In genomic region chr10:52540479-52540984, GRCh38 we compare ENCODE assay signal across 19 cellular contexts.
DNase-seq lines count a peak whose midpoint lies in the region; ATAC-seq and TF ChIP-seq lines count a peak whose summit lies in the region.
"Had no signal": no experiment of that assay in that cellular context is flagged by ENCODE, and none has a peak within 500 bp of the region (broad histone marks: within the 10 kb centered on the region; RNA-seq: fewer than 3 reads in every experiment).

No MANE protein-coding gene starts in this region.

- H3K27ac Mint-ChIP-seq in MCF 10A (ENCODE audit: low read depth, unreplicated experiment): peak overlapping the region; percentile 84
- no peak overlapping the region for H3K27ac Mint-ChIP-seq in activated T-cell treated with anti-CD3 and anti-CD28 coated beads, Interleukin-2, amount 50 U/mL, for 72 hours

- dilution Hi-C loops in mammary epithelial cell (cut with HindIII; ENCODE audit: low sequenced_read_pairs): no loop called here

- no peak overlapping the region for H3K27ac ChIP-seq in breast epithelium
- no peak overlapping the region for H3K27ac ChIP-seq in mammary epithelial cell (ENCODE audit: insufficient read depth, low read depth, low read length)
- peak overlapping the region; percentile 86 for H3K27ac ChIP-seq in mesodermal cell (ENCODE audit: low read depth, low read length, severe bottlenecking)
- H3K27ac ChIP-seq in suprapubic skin: peak overlapping the region; percentile 58
- H3K27ac ChIP-seq: 22Rv1, C4-2B had no signal

- H3K4me1 Mint-ChIP-seq in MCF 10A (ENCODE audit: insufficient read depth, unreplicated experiment): peaks cover 39% of the 10 kb centered on the region
- H3K4me1 Mint-ChIP-seq in activated T-cell treated with anti-CD3 and anti-CD28 coated beads, Interleukin-2, amount 50 U/mL, for 72 hours (ENCODE audit: low read depth): no peaks in the 10 kb centered on the region

- POLR2A ChIA-PET in MCF 10A (lab: Yijun Ruan, JAX): interaction anchor here (0.8 to 0.9 kb wide), 2 partner anchors 88 to 97 kb away, joined by 3 to 6 read pairs; no protein-coding TSS in a partner anchor

- no peak for ATAC-seq in activated T-cell treated with anti-CD3 and anti-CD28 coated beads, Interleukin-2, amount 50 U/mL, for 72 hours (replicated peaks in 1 of 2)
- ATAC-seq in GM21447 (IDR thresholded peaks at IDR 0.05; ENCODE audit: unreplicated experiment): no peak
- ATAC-seq: HepG2, Panc1 had no signal

- H3K4me3 Mint-ChIP-seq in MCF 10A (ENCODE audit: unreplicated experiment): no peak overlapping the region
- no peak overlapping the region for H3K4me3 Mint-ChIP-seq in activated T-cell treated with anti-CD3 and anti-CD28 coated beads, Interleukin-2, amount 50 U/mL, for 72 hours

- no peak for TF ChIP-seq CTCF in MCF 10A (IDR thresholded peaks at IDR 0.05; ENCODE audit: unreplicated experiment)
- no peak for TF ChIP-seq CTCF in breast epithelium (IDR thresholded peaks at IDR 0.05)
- TF ChIP-seq CTCF in mammary epithelial cell (conservative IDR thresholded peaks at IDR 0.05 in 1 of 2, IDR thresholded peaks at IDR 0.05 in 1 of 2; ENCODE audit: extremely low read depth in 1 of 2, insufficient read depth in 1 of 2, low read depth in 1 of 2, low read length in 2 of 2): no peak
- TF ChIP-seq CTCF in suprapubic skin (IDR thresholded peaks at IDR 0.05): no peak

- H3K9me3 ChIP-seq in breast epithelium (no peaks in the 10 kb centered on the region), mammary epithelial cell (replicated peaks; ENCODE audit: insufficient read depth, low read length) (no peaks in the 10 kb centered on the region), mesodermal cell (ENCODE audit: control insufficient read depth, low read length) (peaks cover 3% of the 10 kb centered on the region), suprapubic skin (no peaks in the 10 kb centered on the region)

- intact Hi-C loops in MCF 10A (cut with micrococcal nuclease) (no loop called here), breast epithelium (cut with DNase I; ENCODE audit: low total_unique reads) (no loop called here), mammary epithelial cell (cut with micrococcal nuclease) (no loop called here)

- CTCF ChIA-PET in MCF 10A (lab: Yijun Ruan, JAX) (no interaction called here), mammary epithelial cell (lab: Charles Lee; ENCODE audit: low non-redundant PET) (interaction anchor here (0.6 kb wide), 1 partner anchor 229 kb away, joined by 3 read pairs; no protein-coding TSS in a partner anchor)

- no peak for DNase-seq in MCF 10A (ENCODE audit: unreplicated experiment)
- no peak for DNase-seq in breast epithelium (ENCODE audit: low spot score in 2 of 2)
- DNase-seq in mammary epithelial cell: no peak
- DNase-seq in suprapubic skin (ENCODE audit: low spot score in 2 of 2): no peak
- no peak for DNase-seq in H4 (ENCODE audit: low spot score)
- DNase-seq in activated T-cell treated with anti-CD3 and anti-CD28 coated beads, Interleukin-2, amount 50 U/mL, for 72 hours: no peak
- DNase-seq: COR-L47, DMS153, KG1, NCI-H1436, NCI-H2081, NCI-H524, Right ventricle myocardium superior had no signal

- in situ Hi-C loops in mammary epithelial cell (cut with MboI; ENCODE audit: low sequenced_read_pairs in 2 of 2): no loop called here

- peaks cover 5% of the 10 kb centered on the region for H3K36me3 Mint-ChIP-seq in MCF 10A (ENCODE audit: insufficient read depth, unreplicated experiment)
- no peaks in the 10 kb centered on the region for H3K36me3 Mint-ChIP-seq in activated T-cell treated with anti-CD3 and anti-CD28 coated beads, Interleukin-2, amount 50 U/mL, for 72 hours (ENCODE audit: insufficient read depth in 2 of 2)

- H3K4me1 ChIP-seq in breast epithelium (no peaks in the 10 kb centered on the region), mammary epithelial cell (ENCODE audit: insufficient read depth, low read length) (peaks cover 27% of the 10 kb centered on the region), mesodermal cell (ENCODE audit: control insufficient read depth, insufficient read depth, low read length, poor library complexity, severe bottlenecking) (peaks cover 31% of the 10 kb centered on the region), suprapubic skin (no peaks in the 10 kb centered on the region)

- H4K20me1 ChIP-seq in mammary epithelial cell (ENCODE audit: insufficient read depth, low read length): no peaks in the 10 kb centered on the region

- no TSS peak for BruUV-seq in MCF 10A (replicated peaks; lab: Mats Ljungman, UMichigan)
- BruUV-seq in mammary epithelial cell (replicated peaks; lab: Mats Ljungman, UMichigan): no TSS peak

- H3K36me3 ChIP-seq in breast epithelium: no peaks in the 10 kb centered on the region
- H3K36me3 ChIP-seq in mammary epithelial cell (ENCODE audit: insufficient read depth, low read length): no peaks in the 10 kb centered on the region
- no peaks in the 10 kb centered on the region for H3K36me3 ChIP-seq in mesodermal cell (ENCODE audit: control insufficient read depth, insufficient read depth, low read length)
- H3K36me3 ChIP-seq in suprapubic skin: no peaks in the 10 kb centered on the region

- TF ChIP-seq POLR2A in breast epithelium (IDR thresholded peaks at IDR 0.05) (no peak), suprapubic skin (IDR thresholded peaks at IDR 0.05) (no peak)

- H3K27me3 ChIP-seq in breast epithelium (no peaks in the 10 kb centered on the region), mammary epithelial cell (ENCODE audit: insufficient read depth, low read length) (no peaks in the 10 kb centered on the region), suprapubic skin (no peaks in the 10 kb centered on the region)

- peaks cover under 1% of the 10 kb centered on the region for H3K9me3 Mint-ChIP-seq in MCF 10A (ENCODE audit: unreplicated experiment)
- peaks cover 1 to 14% of the 10 kb centered on the region in 2 donors for H3K9me3 Mint-ChIP-seq in activated T-cell treated with anti-CD3 and anti-CD28 coated beads, Interleukin-2, amount 50 U/mL, for 72 hours

- H3K27me3 Mint-ChIP-seq in MCF 10A (ENCODE audit: insufficient read depth, unreplicated experiment): no peaks in the 10 kb centered on the region
- no peaks in the 10 kb centered on the region for H3K27me3 Mint-ChIP-seq in activated T-cell treated with anti-CD3 and anti-CD28 coated beads, Interleukin-2, amount 50 U/mL, for 72 hours (ENCODE audit: low read depth)

- H3K79me2 ChIP-seq in mammary epithelial cell (ENCODE audit: insufficient read depth, low read length): no peaks in the 10 kb centered on the region

- TF ChIP-seq EP300 in suprapubic skin (IDR thresholded peaks at IDR 0.05): no peak

- no peak overlapping the region for H3K4me2 ChIP-seq in mammary epithelial cell (ENCODE audit: insufficient read depth, low read depth, low read length)

- no peak overlapping the region for H3K9ac ChIP-seq in mammary epithelial cell (ENCODE audit: insufficient read depth, low read length)

- H2AFZ ChIP-seq in mammary epithelial cell (ENCODE audit: low read depth, low read length): peak overlapping the region; percentile 17

- WGBS in mammary epithelial cell (ENCODE audit: low coverage, missing lambda C conversion rate): 58% methylated on average over 1 of the region's 2 CpGs
- 73 to 75% methylated on average over 2 of the region's 2 CpGs for whole genome bisulfite sequencing in mesodermal cell (ENCODE audit: insufficient coverage in 2 of 2), 2 experiments
- WGBS in suprapubic skin: 26% methylated on average over 2 of the region's 2 CpGs

- H3K4me3 ChIP-seq in breast epithelium: no peak overlapping the region
- H3K4me3 ChIP-seq in mammary epithelial cell (replicated peaks in 1 of 3; ENCODE audit: insufficient read depth in 1 of 3, low read depth in 2 of 3, low read length in 3 of 3): no peak overlapping the region
- H3K4me3 ChIP-seq in mesodermal cell (ENCODE audit: extremely low read depth, insufficient read depth, low read length, poor library complexity, severe bottlenecking): no peak overlapping the region
- H3K4me3 ChIP-seq in suprapubic skin: no peak overlapping the region

Comparison
In these comparisons a context has a peak if more than half of its experiments do, and no peak if none do; other contexts are left out.
1. H3K27ac ChIP-seq: peak in mesodermal cell (single experiment) and suprapubic skin (single experiment); none in breast epithelium (0 of 2) and mammary epithelial cell (single experiment).